Comparison of ENCODE assay signal across 19 cellular contexts in the genomic region with DNA sequence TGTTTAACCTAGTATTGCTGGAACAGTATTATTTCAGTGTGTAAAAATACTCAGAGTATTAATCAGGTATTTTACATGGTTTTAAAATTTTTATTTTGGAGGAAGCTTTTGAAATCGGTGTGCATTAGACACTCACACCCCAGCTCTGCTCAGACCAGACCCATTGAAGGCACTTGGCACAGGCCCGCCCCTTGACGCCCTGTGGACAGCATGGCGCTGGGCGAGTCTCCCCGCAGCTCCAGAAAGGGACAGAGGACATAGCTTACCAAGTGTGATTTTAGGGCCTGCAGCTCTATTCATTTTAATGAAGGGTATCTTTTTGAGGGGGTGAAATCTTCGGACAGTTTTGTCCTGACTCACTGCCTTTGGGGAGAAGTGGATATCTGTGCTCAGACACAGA.
"Had no signal": no experiment of that assay in that cellular context is flagged by ENCODE, and none has a peak within 500 bp of the region (broad histone marks: within the 10 kb centered on the region; RNA-seq: fewer than 3 reads in every experiment).

No MANE protein-coding gene starts in this region.

- H3K4me1 Mint-ChIP-seq: immature natural killer cell, mesothelial cell of epicardium had no signal

- H3K9me3 ChIP-seq: lower lobe of right lung, mucosa of descending colon had no signal

- H3K4me1 ChIP-seq: esophagus muscularis mucosa, foreskin keratinocyte, gastroesophageal sphincter, left lung, lower lobe of right lung had no signal

- H3K4me2 ChIP-seq: hepatocyte had no signal

- H3K36me3 ChIP-seq: esophagus muscularis mucosa, gastroesophageal sphincter, heart left ventricle, left lung, lower lobe of right lung had no signal

- H3K4me3 Mint-ChIP-seq: immature natural killer cell, mesothelial cell of epicardium had no signal

- H3K27ac ChIP-seq: coronary artery, esophagus muscularis mucosa, foreskin keratinocyte, gastroesophageal sphincter, heart left ventricle, hepatocyte, left lung, lower lobe of right lung had no signal

- H3K27ac Mint-ChIP-seq: immature natural killer cell, mesothelial cell of epicardium had no signal

- H3K36me3 Mint-ChIP-seq: immature natural killer cell, mesothelial cell of epicardium had no signal

- H2AFZ ChIP-seq: hepatocyte had no signal

- H3K4me3 ChIP-seq: coronary artery, dorsolateral prefrontal cortex, esophagus muscularis mucosa, gastroesophageal sphincter, heart left ventricle, hepatocyte, left lung, lower lobe of right lung, mucosa of descending colon had no signal

- H3K27me3 ChIP-seq: dorsolateral prefrontal cortex, foreskin keratinocyte, hepatocyte had no signal

- H3K79me2 ChIP-seq: hepatocyte had no signal

- ATAC-seq: foreskin keratinocyte, gastroesophageal sphincter, heart left ventricle, left cardiac atrium, left lung, left ventricle myocardium superior, lower lobe of right lung, mucosa of descending colon had no signal

- DNase-seq: dermis blood vessel endothelial cell; dorsolateral prefrontal cortex; effector CD4-positive, alpha-beta T cell; effector memory CD4-positive, alpha-beta T cell; foreskin keratinocyte; heart left ventricle; immature natural killer cell; islet precursor cell; left cardiac atrium; left lung; left ventricle myocardium superior; lower lobe of right lung; mesenchymal stem cell; mucosa of descending colon had no signal
